In the genomic region with DNA sequence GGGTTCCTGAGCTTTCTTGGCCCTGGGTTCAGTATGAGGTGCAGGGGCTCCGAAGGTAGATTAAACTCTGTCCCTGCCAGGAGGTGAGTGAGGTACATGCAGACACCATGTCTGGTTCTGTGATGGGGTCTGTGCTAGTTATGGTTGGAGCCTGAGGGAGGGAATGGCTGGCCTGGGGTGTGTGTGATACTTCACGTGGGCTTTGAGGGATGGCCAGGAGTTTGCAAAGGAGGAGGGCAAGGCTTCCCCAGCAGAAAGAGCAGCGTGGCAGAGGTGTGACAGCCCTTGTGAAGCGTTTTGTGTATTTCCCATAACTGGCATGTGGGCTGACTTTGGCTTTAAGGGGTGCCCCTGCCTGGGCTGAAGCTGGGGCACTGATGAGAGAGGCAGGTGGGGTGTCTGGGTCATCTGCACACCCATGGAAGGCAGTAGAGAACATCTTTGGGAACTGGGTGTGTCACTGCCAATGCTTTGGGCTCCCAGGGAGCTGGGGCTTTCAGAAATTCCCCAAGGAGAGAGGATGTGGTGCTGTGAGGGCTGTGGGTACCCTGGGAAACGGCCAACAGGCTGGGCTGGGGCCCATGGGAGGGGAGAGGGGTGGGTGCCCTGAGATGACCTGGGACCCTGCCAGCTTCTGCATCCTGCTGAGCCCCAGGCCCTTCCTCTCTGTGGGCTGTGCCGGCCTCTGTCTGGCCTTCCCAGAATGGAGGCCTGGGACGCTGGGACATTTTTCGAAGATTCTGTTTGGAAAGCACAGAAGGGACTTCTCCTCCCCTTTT, we compare ENCODE assay signal across 21 cellular contexts. TPM values are rescaled to one million over a fixed set of nuclear protein-coding genes. Genes with fewer than 3 reads are reported as not detected.
DNase-seq lines count a peak whose midpoint lies in the region; ATAC-seq and TF ChIP-seq lines count a peak whose summit lies in the region.
"Had no signal": no experiment of that assay in that cellular context is flagged by ENCODE, and none has a peak within 500 bp of the region (broad histone marks: within the 10 kb centered on the region; RNA-seq: fewer than 3 reads in every experiment).

No MANE protein-coding gene starts in this region.

- H3K9me3 Mint-ChIP-seq in activated naive CD8-positive, alpha-beta T cell treated with anti-CD3 and anti-CD28 coated beads for 36 hours, result no peaks in the 10 kb centered on the region
- H3K9me3 Mint-ChIP-seq in activated naive CD8-positive, alpha-beta T cell treated with anti-CD3 and anti-CD28 coated beads, Interleukin-2, amount 50 U/mL, for 24 hours, result no peaks in the 10 kb centered on the region
- H3K9me3 Mint-ChIP-seq in endothelial cell (ENCODE audit: unreplicated experiment), result no peaks in the 10 kb centered on the region
- H3K9me3 Mint-ChIP-seq in progenitor cell of endocrine pancreas (ENCODE audit: low read depth), result no peaks in the 10 kb centered on the region
- no peaks in the 10 kb centered on the region for H3K9me3 Mint-ChIP-seq in Calu3 (ENCODE audit: low read depth, unreplicated experiment)
- no peaks in the 10 kb centered on the region for H3K9me3 Mint-ChIP-seq in activated T-cell treated with anti-CD3 and anti-CD28 coated beads, Interleukin-2, amount 50 U/mL, for 72 hours
- H3K9me3 Mint-ChIP-seq: CD4-positive, CD25-positive, alpha-beta regulatory T cell; mesothelial cell of epicardium; T-helper 1 cell treated with Interleukin-12 subunit alpha and Interleukin-12 subunit beta and Interleukin-4 antibody, amounts not matched to agents 30 μg/mL and 1 μg/mL, for 36 hours had no signal

- H3K4me1 Mint-ChIP-seq in activated naive CD8-positive, alpha-beta T cell treated with anti-CD3 and anti-CD28 coated beads for 36 hours, result peaks cover 18% of the 10 kb centered on the region
- peaks cover 21% of the 10 kb centered on the region for H3K4me1 Mint-ChIP-seq in activated naive CD8-positive, alpha-beta T cell treated with anti-CD3 and anti-CD28 coated beads, Interleukin-2, amount 50 U/mL, for 24 hours
- H3K4me1 Mint-ChIP-seq in endothelial cell (ENCODE audit: unreplicated experiment), result peaks cover 70% of the 10 kb centered on the region
- no peaks in the 10 kb centered on the region for H3K4me1 Mint-ChIP-seq in progenitor cell of endocrine pancreas (ENCODE audit: low read depth)
- peaks cover under 1% of the 10 kb centered on the region for H3K4me1 Mint-ChIP-seq in Calu3 (ENCODE audit: low read depth, unreplicated experiment)
- peaks cover 20% of the 10 kb centered on the region for H3K4me1 Mint-ChIP-seq in activated T-cell treated with anti-CD3 and anti-CD28 coated beads, Interleukin-2, amount 50 U/mL, for 72 hours (ENCODE audit: low read depth)

- no peak for DNase-seq in activated naive CD8-positive, alpha-beta T cell treated with anti-CD3 and anti-CD28 coated beads for 36 hours
- DNase-seq in activated naive CD8-positive, alpha-beta T cell treated with anti-CD3 and anti-CD28 coated beads, Interleukin-2, amount 50 U/mL, for 24 hours, result no peak
- DNase-seq in endothelial cell (ENCODE audit: low spot score) (no peak), progenitor cell of endocrine pancreas (ENCODE audit: low spot score, unreplicated experiment) (no peak), uterus (no peak), Calu3 (no peak), SK-N-DZ (ENCODE audit: low spot score) (no peak)
- no peak for DNase-seq in activated T-cell treated with anti-CD3 and anti-CD28 coated beads, Interleukin-2, amount 50 U/mL, for 72 hours
- DNase-seq: activated CD8-positive, alpha-beta memory T cell treated with anti-CD3 and anti-CD28 coated beads, Interleukin-2, amount 50 U/mL, for 4 hours; CD4-positive, CD25-positive, alpha-beta regulatory T cell; DND-41; Kasumi-1; NCI-H1417; occipital lobe; stimulated activated naive CD4-positive, alpha-beta T cell had no signal

- TF ChIP-seq CTCF in endothelial cell (IDR thresholded peaks at IDR 0.05; ENCODE audit: unreplicated experiment) (no peak), progenitor cell of endocrine pancreas (IDR thresholded peaks at IDR 0.05; ENCODE audit: unreplicated experiment) (no peak), uterus (IDR thresholded peaks at IDR 0.05) (no peak), Calu3 (IDR thresholded peaks at IDR 0.05; ENCODE audit: unreplicated experiment) (no peak)

- H3K4me3 Mint-ChIP-seq in activated naive CD8-positive, alpha-beta T cell treated with anti-CD3 and anti-CD28 coated beads for 36 hours, result no peak overlapping the region
- H3K4me3 Mint-ChIP-seq in activated naive CD8-positive, alpha-beta T cell treated with anti-CD3 and anti-CD28 coated beads, Interleukin-2, amount 50 U/mL, for 24 hours, result no peak overlapping the region
- H3K4me3 Mint-ChIP-seq in endothelial cell (ENCODE audit: unreplicated experiment) (peak overlapping the region; percentile 73), progenitor cell of endocrine pancreas (ENCODE audit: low read depth) (no peak overlapping the region), Calu3 (ENCODE audit: low read depth, unreplicated experiment) (no peak overlapping the region)
- no peak overlapping the region for H3K4me3 Mint-ChIP-seq in activated T-cell treated with anti-CD3 and anti-CD28 coated beads, Interleukin-2, amount 50 U/mL, for 72 hours
- H3K4me3 Mint-ChIP-seq: activated naive CD8-positive, alpha-beta T cell; CD4-positive, CD25-positive, alpha-beta regulatory T cell; mesothelial cell of epicardium; T-helper 1 cell treated with Interleukin-12 subunit alpha and Interleukin-12 subunit beta and Interleukin-4 antibody, amounts not matched to agents 30 μg/mL and 1 μg/mL, for 36 hours had no signal

- peaks cover 4% of the 10 kb centered on the region for H3K27me3 Mint-ChIP-seq in activated naive CD8-positive, alpha-beta T cell treated with anti-CD3 and anti-CD28 coated beads for 36 hours
- H3K27me3 Mint-ChIP-seq in activated naive CD8-positive, alpha-beta T cell treated with anti-CD3 and anti-CD28 coated beads, Interleukin-2, amount 50 U/mL, for 24 hours, result peaks cover 7% of the 10 kb centered on the region
- peaks cover 8% of the 10 kb centered on the region for H3K27me3 Mint-ChIP-seq in endothelial cell (ENCODE audit: unreplicated experiment)
- peaks cover 35% of the 10 kb centered on the region for H3K27me3 Mint-ChIP-seq in progenitor cell of endocrine pancreas
- peaks cover 29% of the 10 kb centered on the region for H3K27me3 Mint-ChIP-seq in Calu3 (ENCODE audit: unreplicated experiment)
- H3K27me3 Mint-ChIP-seq in activated T-cell treated with anti-CD3 and anti-CD28 coated beads, Interleukin-2, amount 50 U/mL, for 72 hours (ENCODE audit: low read depth), result no peaks in the 10 kb centered on the region

- peaks cover 2% of the 10 kb centered on the region for H3K36me3 Mint-ChIP-seq in activated naive CD8-positive, alpha-beta T cell treated with anti-CD3 and anti-CD28 coated beads for 36 hours
- peaks cover 2% of the 10 kb centered on the region for H3K36me3 Mint-ChIP-seq in activated naive CD8-positive, alpha-beta T cell treated with anti-CD3 and anti-CD28 coated beads, Interleukin-2, amount 50 U/mL, for 24 hours (ENCODE audit: low read depth)
- H3K36me3 Mint-ChIP-seq in endothelial cell (ENCODE audit: low read depth, unreplicated experiment) (peaks cover 17% of the 10 kb centered on the region), progenitor cell of endocrine pancreas (ENCODE audit: insufficient read depth) (no peaks in the 10 kb centered on the region), Calu3 (ENCODE audit: insufficient read depth, unreplicated experiment) (peaks cover 3% of the 10 kb centered on the region)
- H3K36me3 Mint-ChIP-seq in activated T-cell treated with anti-CD3 and anti-CD28 coated beads, Interleukin-2, amount 50 U/mL, for 72 hours (ENCODE audit: insufficient read depth in 2 of 2), result no peaks in the 10 kb centered on the region
- H3K36me3 Mint-ChIP-seq: activated naive CD8-positive, alpha-beta T cell; CD4-positive, CD25-positive, alpha-beta regulatory T cell; mesothelial cell of epicardium had no signal

- CTCF ChIA-PET in Calu3 (lab: Charles Lee), result interaction anchor here (0.7 kb wide), 1 partner anchor 1184 kb away, joined by 4 read pairs; no protein-coding TSS in a partner anchor

- H3K27ac ChIP-seq in uterus, result peak overlapping the region; percentile 28 to 54
- H3K27ac ChIP-seq: 22Rv1 had no signal

- no peaks in the 10 kb centered on the region for H3K36me3 ChIP-seq in uterus
- H3K36me3 ChIP-seq: cardiac muscle cell had no signal

- peaks cover 0 to 17% of the 10 kb centered on the region in 2 donors for H3K4me1 ChIP-seq in uterus

- no peaks in the 10 kb centered on the region for H3K9me3 ChIP-seq in uterus

- H3K27ac Mint-ChIP-seq in activated naive CD8-positive, alpha-beta T cell treated with anti-CD3 and anti-CD28 coated beads for 36 hours, result peak overlapping the region; percentile 4
- H3K27ac Mint-ChIP-seq in activated naive CD8-positive, alpha-beta T cell treated with anti-CD3 and anti-CD28 coated beads, Interleukin-2, amount 50 U/mL, for 24 hours, result no peak overlapping the region
- H3K27ac Mint-ChIP-seq in endothelial cell (ENCODE audit: unreplicated experiment) (peak overlapping the region; percentile 92), progenitor cell of endocrine pancreas (peak overlapping the region; percentile 10), Calu3 (ENCODE audit: unreplicated experiment) (no peak overlapping the region)
- H3K27ac Mint-ChIP-seq in activated T-cell treated with anti-CD3 and anti-CD28 coated beads, Interleukin-2, amount 50 U/mL, for 72 hours, result no peak overlapping the region
- H3K27ac Mint-ChIP-seq: activated naive CD8-positive, alpha-beta T cell; mesothelial cell of epicardium; T-helper 1 cell treated with Interleukin-12 subunit alpha and Interleukin-12 subunit beta and Interleukin-4 antibody, amounts not matched to agents 30 μg/mL and 1 μg/mL, for 36 hours had no signal

- no TSS peak for BruUV-seq in Calu3 (replicated peaks; lab: Mats Ljungman, UMichigan)

- intact Hi-C loops in uterus (cut with DNase I; ENCODE audit: low total_unique reads), result no loop called here
- intact Hi-C loops in Calu3 (cut with micrococcal nuclease; ENCODE audit: unreplicated experiment), result no loop called here

- ATAC-seq in activated naive CD8-positive, alpha-beta T cell treated with anti-CD3 and anti-CD28 coated beads, Interleukin-2, amount 50 U/mL, for 24 hours, result no peak
- ATAC-seq in activated T-cell treated with anti-CD3 and anti-CD28 coated beads, Interleukin-2, amount 50 U/mL, for 72 hours (replicated peaks in 1 of 2), result no peak

- no peaks in the 10 kb centered on the region for H3K27me3 ChIP-seq in uterus

- TF ChIP-seq POLR2A in uterus (IDR thresholded peaks at IDR 0.05), result no peak

- H3K4me3 ChIP-seq in uterus, result no peak overlapping the region
- H3K4me3 ChIP-seq: cardiac muscle cell, smooth muscle cell had no signal

RNA-seq across cellular contexts. Expression of a gene that starts 4.6 kb away (rescaled TPM):
- 1 to 10 TPM; 2.7 to 3.1 TPM for total RNA-seq in activated naive CD8-positive, alpha-beta T cell treated with anti-CD3 and anti-CD28 coated beads for 36 hours
- total RNA-seq in endothelial cell (ENCODE audit: unreplicated experiment) (166 TPM), progenitor cell of endocrine pancreas (1.2 and 1.4 TPM in 2 replicates), uterus (10 to 100 TPM in 2 of 4 donors, 1 to 10 TPM in 2; 1.8 to 21.6 (median 10.3) TPM), Calu3 (2022) (0.38 and 1.5 TPM in 2 replicates)
- polyA plus RNA-seq in SK-N-DZ (2014; cell fraction: cytosol; rRNA removed), result 16.5 and 20.9 TPM in 2 replicates
- polyA plus RNA-seq in SK-N-DZ (2014; cell fraction: nucleus; rRNA removed), result 20.6 and 23.2 TPM in 2 replicates
- 1 to 10 TPM; 1.1 to 1.3 TPM for total RNA-seq in activated T-cell treated with anti-CD3 and anti-CD28 coated beads, Interleukin-2, amount 50 U/mL, for 72 hours
- total RNA-seq: CD4-positive, CD25-positive, alpha-beta regulatory T cell had no signal
- polyA plus RNA-seq: CD4-positive, CD25-positive, alpha-beta regulatory T cell had no signal

RNA-seq across cellular contexts. Expression of a gene that starts 41.7 kb away (rescaled TPM):
- total RNA-seq in activated naive CD8-positive, alpha-beta T cell treated with anti-CD3 and anti-CD28 coated beads for 36 hours, result not detected
- total RNA-seq in endothelial cell (ENCODE audit: unreplicated experiment) (1.5 TPM), progenitor cell of endocrine pancreas (not detected in 2 replicates), uterus (not detected), Calu3 (2022) (not detected in 2 replicates)
- not detected in 2 replicates for polyA plus RNA-seq in SK-N-DZ (2014; cell fraction: cytosol; rRNA removed)
- polyA plus RNA-seq in SK-N-DZ (2014; cell fraction: nucleus; rRNA removed), result not detected in 2 replicates
- total RNA-seq in activated T-cell treated with anti-CD3 and anti-CD28 coated beads, Interleukin-2, amount 50 U/mL, for 72 hours, result not detected
- total RNA-seq: CD4-positive, CD25-positive, alpha-beta regulatory T cell; mesothelial cell of epicardium; smooth muscle cell had no signal

Comparison
In these comparisons a context has a peak if more than half of its experiments do, and no peak if none do; other contexts are left out.
1. H3K27ac Mint-ChIP-seq: peak in activated naive CD8-positive, alpha-beta T cell treated with anti-CD3 and anti-CD28 coated beads for 36 hours (single experiment), endothelial cell (single experiment) and progenitor cell of endocrine pancreas (single experiment); none in activated naive CD8-positive, alpha-beta T cell treated with anti-CD3 and anti-CD28 coated beads, Interleukin-2, amount 50 U/mL, for 24 hours (single experiment), Calu3 (single experiment) and activated T-cell treated with anti-CD3 and anti-CD28 coated beads, Interleukin-2, amount 50 U/mL, for 72 hours (single experiment).